Comparison of ENCODE assay signal across 8 cellular contexts in genomic region chr13:79405831-79406596, GRCh38.
A peak's percentile ranks its signal among the peaks of the same experiment; 100 is the strongest.
DNase-seq lines count a peak whose midpoint lies in the region; ATAC-seq and TF ChIP-seq lines count a peak whose summit lies in the region.

A gene with protein sequence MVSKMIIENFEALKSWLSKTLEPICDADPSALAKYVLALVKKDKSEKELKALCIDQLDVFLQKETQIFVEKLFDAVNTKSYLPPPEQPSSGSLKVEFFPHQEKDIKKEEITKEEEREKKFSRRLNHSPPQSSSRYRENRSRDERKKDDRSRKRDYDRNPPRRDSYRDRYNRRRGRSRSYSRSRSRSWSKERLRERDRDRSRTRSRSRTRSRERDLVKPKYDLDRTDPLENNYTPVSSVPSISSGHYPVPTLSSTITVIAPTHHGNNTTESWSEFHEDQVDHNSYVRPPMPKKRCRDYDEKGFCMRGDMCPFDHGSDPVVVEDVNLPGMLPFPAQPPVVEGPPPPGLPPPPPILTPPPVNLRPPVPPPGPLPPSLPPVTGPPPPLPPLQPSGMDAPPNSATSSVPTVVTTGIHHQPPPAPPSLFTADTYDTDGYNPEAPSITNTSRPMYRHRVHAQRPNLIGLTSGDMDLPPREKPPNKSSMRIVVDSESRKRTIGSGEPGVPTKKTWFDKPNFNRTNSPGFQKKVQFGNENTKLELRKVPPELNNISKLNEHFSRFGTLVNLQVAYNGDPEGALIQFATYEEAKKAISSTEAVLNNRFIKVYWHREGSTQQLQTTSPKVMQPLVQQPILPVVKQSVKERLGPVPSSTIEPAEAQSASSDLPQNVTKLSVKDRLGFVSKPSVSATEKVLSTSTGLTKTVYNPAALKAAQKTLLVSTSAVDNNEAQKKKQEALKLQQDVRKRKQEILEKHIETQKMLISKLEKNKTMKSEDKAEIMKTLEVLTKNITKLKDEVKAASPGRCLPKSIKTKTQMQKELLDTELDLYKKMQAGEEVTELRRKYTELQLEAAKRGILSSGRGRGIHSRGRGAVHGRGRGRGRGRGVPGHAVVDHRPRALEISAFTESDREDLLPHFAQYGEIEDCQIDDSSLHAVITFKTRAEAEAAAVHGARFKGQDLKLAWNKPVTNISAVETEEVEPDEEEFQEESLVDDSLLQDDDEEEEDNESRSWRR (minus strand): TSS chr13:79406255. CDS start chr13:79405774, 481 bp downstream.

- in situ Hi-C loops in GM18951 (cut with MboI; ENCODE audit: low sequenced_read_pairs, unreplicated experiment), result no loop called here

- peak; percentile 97 for DNase-seq in AG08395 (ENCODE audit: low spot score)
- DNase-seq in NCI-H345 (lab: John Stamatoyannopoulos, UW), result peak; percentile 93
- DNase-seq in activated CD4-positive, CD25-positive, alpha-beta regulatory T cell (lab: John Stamatoyannopoulos, UW), result peak; percentile 79 to 85 (median 84)
- DNase-seq in central memory CD4-positive, alpha-beta T cell, result peak; percentile 92
- peak; percentile 94 for DNase-seq in islet precursor cell
- peak; percentile 88 to 96 (median 92) for DNase-seq in stimulated activated CD4-positive, alpha-beta T cell treated with anti-CD3 and anti-CD28 coated beads, Interleukin-12 subunit alpha, Interleukin-12 subunit beta, amount 100 ng/mL, for 48 hours (ENCODE audit: low read depth in 2 of 3, low spot score in 1 of 3)

- peak; percentile 81 for TF ChIP-seq POLR2A in GM18951 (IDR thresholded peaks at IDR 0.05; ENCODE audit: extremely low read depth, insufficient read depth, insufficient read length)

- peak; percentile 79 for ATAC-seq in HG03196 (IDR thresholded peaks at IDR 0.05; ENCODE audit: unreplicated experiment)

Comparison
In these comparisons a context has a peak if more than half of its experiments do, and no peak if none do; other contexts are left out.
1. Peak in every context shown above with its lines: DNase-seq and ATAC-seq.